In genomic region chr12:24172031-24172772, GRCh38 we compare ENCODE assay signal across 10 cellular contexts.
DNase-seq lines count a peak whose midpoint lies in the region; ATAC-seq and TF ChIP-seq lines count a peak whose summit lies in the region.
"Had no signal": no experiment of that assay in that cellular context is flagged by ENCODE, and none has a peak within 500 bp of the region (broad histone marks: within the 10 kb centered on the region; RNA-seq: fewer than 3 reads in every experiment).

No MANE protein-coding gene starts in this region.

- H3K9me3 ChIP-seq in endodermal cell (ENCODE audit: control insufficient read depth, low read length): no peaks in the 10 kb centered on the region
- H3K9me3 ChIP-seq in SJCRH30 (replicated peaks): no peaks in the 10 kb centered on the region

- H3K4me3 ChIP-seq in endodermal cell (ENCODE audit: low read length) (no peak overlapping the region), SJCRH30 (no peak overlapping the region)

- H3K27ac Mint-ChIP-seq in endodermal cell: peak overlapping the region; percentile 5
- no peak overlapping the region for H3K27ac Mint-ChIP-seq in HFFc6

- H3K36me3 Mint-ChIP-seq in endodermal cell (ENCODE audit: low read depth) (no peaks in the 10 kb centered on the region), HFFc6 (ENCODE audit: low read depth) (peaks cover 11% of the 10 kb centered on the region; the same call in 1 of the 2 replicates)

- H3K27ac ChIP-seq in endodermal cell (ENCODE audit: low read depth, low read length) (no peak overlapping the region), SJCRH30 (no peak overlapping the region)
- H3K27ac ChIP-seq: HL-60 had no signal

- ATAC-seq in GM18499 (IDR thresholded peaks at IDR 0.05; ENCODE audit: insufficient read depth, unreplicated experiment) (peak; percentile 85), GM21528 (IDR thresholded peaks at IDR 0.05; ENCODE audit: low FRiP score, unreplicated experiment) (peak; percentile 74), HG03139 (IDR thresholded peaks at IDR 0.05; ENCODE audit: unreplicated experiment) (peak; percentile 71)

- TF ChIP-seq CTCF in endodermal cell (conservative IDR thresholded peaks at IDR 0.05): no peak
- TF ChIP-seq CTCF in HFFc6 (IDR thresholded peaks at IDR 0.05): no peak

- H3K9me3 Mint-ChIP-seq in endodermal cell (no peaks in the 10 kb centered on the region), HFFc6 (peaks cover 47% of the 10 kb centered on the region)

- H3K4me1 Mint-ChIP-seq in endodermal cell: peaks cover 10% of the 10 kb centered on the region
- no peaks in the 10 kb centered on the region for H3K4me1 Mint-ChIP-seq in HFFc6 (ENCODE audit: low read depth)

- no peak overlapping the region for H3K9ac ChIP-seq in endodermal cell (ENCODE audit: extremely low read depth, low read length, poor library complexity, severe bottlenecking)

- H3K4me3 Mint-ChIP-seq in endodermal cell: no peak overlapping the region
- no peak overlapping the region for H3K4me3 Mint-ChIP-seq in HFFc6

- H3K36me3 ChIP-seq in endodermal cell (ENCODE audit: control insufficient read depth, insufficient read depth, low read length) (no peaks in the 10 kb centered on the region), SJCRH30 (no peaks in the 10 kb centered on the region)

- 91 to 93% methylated on average over 8 to 13 of the region's 13 CpGs for WGBS in endodermal cell (ENCODE audit: insufficient coverage in 1 of 2, insufficient read length in 1 of 2), 2 experiments

- H3K27me3 ChIP-seq in endodermal cell (ENCODE audit: control insufficient read depth, insufficient read depth, low read length, poor library complexity, severe bottlenecking): no peaks in the 10 kb centered on the region
- H3K27me3 ChIP-seq in SJCRH30: no peaks in the 10 kb centered on the region

- DNase-seq in endodermal cell: peak; percentile 73
- DNase-seq in HFFc6: no peak
- no peak for DNase-seq in superior temporal gyrus (ENCODE audit: extremely low spot score)
- DNase-seq in AML-193 (lab: John Stamatoyannopoulos, UW): no peak
- DNase-seq in SJCRH30: no peak
- DNase-seq: NCI-H446 had no signal

- no peaks in the 10 kb centered on the region for H3K4me1 ChIP-seq in endodermal cell (ENCODE audit: control insufficient read depth, insufficient read depth, low read length)
- no peaks in the 10 kb centered on the region for H3K4me1 ChIP-seq in SJCRH30

- H3K27me3 Mint-ChIP-seq in endodermal cell (ENCODE audit: insufficient read depth) (no peaks in the 10 kb centered on the region), HFFc6 (ENCODE audit: insufficient read depth) (peaks cover 4% of the 10 kb centered on the region)
